Comparison of ENCODE assay signal across 7 cellular contexts in genomic region chr19:40797166-40797962, GRCh38. TPM values are rescaled to one million over a fixed set of nuclear protein-coding genes. Genes with fewer than 3 reads are reported as not detected.
DNase-seq lines count a peak whose midpoint lies in the region; ATAC-seq, FAIRE-seq and TF ChIP-seq lines count a peak whose summit lies in the region.

No MANE protein-coding gene starts in this region.

- CTCF ChIA-PET in activated CD8-positive, alpha-beta T cell treated with anti-CD3 and anti-CD28 coated beads, Interleukin-2, amount 10 ng/mL, durations not matched to agents 7 days and 5 days (lab: Charles Lee), result interaction anchor here (1.1 to 3.8 kb wide), 7 partner anchors 10 to 64 kb away, joined by 3 to 49 read pairs (median 6); partner anchors contain the start of genes ACTMAP, RAB4B and SNRPA

- H3K9ac ChIP-seq in keratinocyte (ENCODE audit: control insufficient read depth, extremely low read depth, insufficient read depth, low read length), result no peak overlapping the region

- H3K27ac ChIP-seq in keratinocyte (ENCODE audit: control insufficient read depth, insufficient read depth, low read length), result no peak overlapping the region
- no peak overlapping the region for H3K27ac ChIP-seq in SJCRH30

- peaks cover 28% of the 10 kb centered on the region for H3K36me3 Mint-ChIP-seq in activated CD8-positive, alpha-beta T cell treated with anti-CD3 and anti-CD28 coated beads, Interleukin-2, amount 10 ng/mL, durations not matched to agents 7 days and 5 days (ENCODE audit: low read depth)

- H2AFZ ChIP-seq in keratinocyte (ENCODE audit: control insufficient read depth, low read length), result no peak overlapping the region

- H3K4me3 Mint-ChIP-seq in activated CD8-positive, alpha-beta T cell treated with anti-CD3 and anti-CD28 coated beads, Interleukin-2, amount 10 ng/mL, durations not matched to agents 7 days and 5 days, result peak overlapping the region; percentile 93
- H3K4me3 Mint-ChIP-seq in stimulated activated naive CD8-positive, alpha-beta T cell treated with anti-CD3 and anti-CD28 coated beads, Interleukin-15, amount 100 ng/mL, for 72 hours, result peak overlapping the region; percentile 7 to 96

- DNase-seq in HTR-8/SVneo (ENCODE audit: insufficient read length, low spot score) (no peak), keratinocyte (ENCODE audit: low read depth, low spot score) (no peak), SJCRH30 (no peak), SK-N-DZ (ENCODE audit: low spot score) (no peak), amniotic stem cell (lab: John Stamatoyannopoulos, UW) (no peak)
- DNase-seq in activated CD8-positive, alpha-beta T cell treated with anti-CD3 and anti-CD28 coated beads, Interleukin-2, amount 10 ng/mL, durations not matched to agents 7 days and 5 days, result no peak
- no peak for DNase-seq in stimulated activated naive CD8-positive, alpha-beta T cell treated with anti-CD3 and anti-CD28 coated beads, Interleukin-15, amount 100 ng/mL, for 72 hours

- no peak overlapping the region for H3K4me2 ChIP-seq in keratinocyte (ENCODE audit: control insufficient read depth, extremely low read depth, insufficient read depth, low read depth, low read length)

- H3K27me3 Mint-ChIP-seq in activated CD8-positive, alpha-beta T cell treated with anti-CD3 and anti-CD28 coated beads, Interleukin-2, amount 10 ng/mL, durations not matched to agents 7 days and 5 days (ENCODE audit: low read depth), result no peaks in the 10 kb centered on the region
- no peaks in the 10 kb centered on the region for H3K27me3 Mint-ChIP-seq in stimulated activated naive CD8-positive, alpha-beta T cell treated with anti-CD3 and anti-CD28 coated beads, Interleukin-15, amount 100 ng/mL, for 72 hours

- POLR2A ChIA-PET in activated CD8-positive, alpha-beta T cell treated with anti-CD3 and anti-CD28 coated beads, Interleukin-2, amount 10 ng/mL, durations not matched to agents 7 days and 5 days (lab: Charles Lee), result interaction anchor here (0.6 to 3.9 kb wide), 8 partner anchors 10 to 46 kb away, joined by 3 to 38 read pairs (median 6); partner anchors contain the start of genes ACTMAP, RAB4B and SNRPA

- H3K4me1 ChIP-seq in keratinocyte (ENCODE audit: control insufficient read depth, extremely low read depth, insufficient read depth, low read length) (peaks cover 27% of the 10 kb centered on the region), SJCRH30 (no peaks in the 10 kb centered on the region)

- no peak for ATAC-seq in activated CD8-positive, alpha-beta T cell treated with anti-CD3 and anti-CD28 coated beads, Interleukin-2, amount 10 ng/mL, durations not matched to agents 7 days and 5 days
- no peak for ATAC-seq in stimulated activated naive CD8-positive, alpha-beta T cell treated with anti-CD3 and anti-CD28 coated beads, Interleukin-15, amount 100 ng/mL, for 72 hours

- H3K27ac Mint-ChIP-seq in activated CD8-positive, alpha-beta T cell treated with anti-CD3 and anti-CD28 coated beads, Interleukin-2, amount 10 ng/mL, durations not matched to agents 7 days and 5 days, result peak overlapping the region; percentile 96
- peak overlapping the region; percentile 70 to 96 for H3K27ac Mint-ChIP-seq in stimulated activated naive CD8-positive, alpha-beta T cell treated with anti-CD3 and anti-CD28 coated beads, Interleukin-15, amount 100 ng/mL, for 72 hours

- peaks cover 6% of the 10 kb centered on the region for H4K20me1 ChIP-seq in keratinocyte (ENCODE audit: control insufficient read depth, extremely low read depth, insufficient read depth, low read length)

- FAIRE-seq in HTR-8/SVneo (lab: Jason Lieb, UNC), result peak; percentile 26
- peak; percentile 23 for FAIRE-seq in keratinocyte (lab: Jason Lieb, UNC)

- H3K9me1 ChIP-seq in keratinocyte (ENCODE audit: control insufficient read depth, extremely low read depth, insufficient read depth, low read length), result peaks cover 6% of the 10 kb centered on the region

- H3K4me1 Mint-ChIP-seq in activated CD8-positive, alpha-beta T cell treated with anti-CD3 and anti-CD28 coated beads, Interleukin-2, amount 10 ng/mL, durations not matched to agents 7 days and 5 days (ENCODE audit: low read depth), result peaks cover 46% of the 10 kb centered on the region
- peaks cover 65% of the 10 kb centered on the region for H3K4me1 Mint-ChIP-seq in stimulated activated naive CD8-positive, alpha-beta T cell treated with anti-CD3 and anti-CD28 coated beads, Interleukin-15, amount 100 ng/mL, for 72 hours

- dilution Hi-C loops in keratinocyte (cut with MboI; ENCODE audit: extremely low pct_ligation_motif_present, low sequenced_read_pairs), result no loop called here

- no peak for TF ChIP-seq CTCF in keratinocyte (optimal IDR thresholded peaks at IDR 0.05 in 1 of 3, IDR thresholded peaks at IDR 0.05 in 1 of 3, conservative IDR thresholded peaks at IDR 0.05 in 1 of 3; ENCODE audit: extremely low read depth in 1 of 3, insufficient read depth in 2 of 3, low read length in 3 of 3)

- H3K27me3 ChIP-seq in keratinocyte (ENCODE audit: control insufficient read depth, extremely low read depth, insufficient read depth, low read length) (no peaks in the 10 kb centered on the region), SJCRH30 (no peaks in the 10 kb centered on the region)

- H3K4me3 ChIP-seq in keratinocyte (ENCODE audit: control insufficient read depth in 2 of 3, extremely low read depth in 1 of 3, insufficient read depth in 2 of 3, low read depth in 1 of 3, low read length in 3 of 3) (no peak overlapping the region), SJCRH30 (no peak overlapping the region)

- H3K9me3 ChIP-seq in keratinocyte (ENCODE audit: control insufficient read depth, low read depth, low read length) (no peaks in the 10 kb centered on the region), SJCRH30 (replicated peaks) (no peaks in the 10 kb centered on the region)

- H3K9me3 Mint-ChIP-seq in activated CD8-positive, alpha-beta T cell treated with anti-CD3 and anti-CD28 coated beads, Interleukin-2, amount 10 ng/mL, durations not matched to agents 7 days and 5 days (ENCODE audit: insufficient read depth), result no peaks in the 10 kb centered on the region
- no peaks in the 10 kb centered on the region for H3K9me3 Mint-ChIP-seq in stimulated activated naive CD8-positive, alpha-beta T cell treated with anti-CD3 and anti-CD28 coated beads, Interleukin-15, amount 100 ng/mL, for 72 hours

- H3K79me2 ChIP-seq in keratinocyte (ENCODE audit: control insufficient read depth, insufficient read depth, low read length), result peaks cover 29% of the 10 kb centered on the region

- peaks cover 14 to 22% of the 10 kb centered on the region in 2 experiments for H3K36me3 ChIP-seq in keratinocyte (ENCODE audit: control insufficient read depth in 2 of 2, extremely low read depth in 1 of 2, insufficient read depth in 2 of 2, low read length in 2 of 2)
- H3K36me3 ChIP-seq in SJCRH30, result peaks cover 12% of the 10 kb centered on the region

RNA-seq across cellular contexts. Expression of gene EGLN2, which starts 1.6 kb away (rescaled TPM):
- total RNA-seq in activated CD8-positive, alpha-beta T cell treated with anti-CD3 and anti-CD28 coated beads, Interleukin-2, amount 10 ng/mL, durations not matched to agents 7 days and 5 days, result 100 to 1,000 TPM; 121 to 126 TPM
- 31.6 to 57.0 TPM (median 41.0 TPM) in 3 replicates for polyA plus RNA-seq in keratinocyte
- 7.2 TPM for polyA plus RNA-seq in keratinocyte (2011; ENCODE audit: low read depth)
- 27.7 and 50.2 TPM in 2 replicates for polyA plus RNA-seq in keratinocyte (2011; cell fraction: cytosol; rRNA removed)
- 39.8 and 58.0 TPM in 2 replicates for polyA plus RNA-seq in keratinocyte (2011; cell fraction: nucleus; rRNA removed)
- polyA plus RNA-seq in keratinocyte (2012; ENCODE audit: low replicate concordance), result 27.9 and 71.5 TPM in 2 replicates
- 40.5 to 110 TPM (median 61.5 TPM) in 3 replicates for polyA minus RNA-seq in keratinocyte
- polyA minus RNA-seq in keratinocyte (2011; cell fraction: cytosol; rRNA and poly(A)+ RNA removed), result 56.8 TPM
- polyA minus RNA-seq in keratinocyte (2011; cell fraction: nucleus; rRNA and poly(A)+ RNA removed), result 23.4 and 25.2 TPM in 2 replicates
- total RNA-seq in SJCRH30 (2014; rRNA removed; shearing (Covaris generic)), result 55.7 and 56.2 TPM in 2 replicates
- polyA plus RNA-seq in SK-N-DZ (2014; cell fraction: cytosol; rRNA removed), result 60.7 and 81.0 TPM in 2 replicates
- polyA plus RNA-seq in SK-N-DZ (2014; cell fraction: nucleus; rRNA removed), result 85.8 and 106 TPM in 2 replicates

RNA-seq across cellular contexts. Expression of gene RAB4B, which starts 19.3 kb away (rescaled TPM):
- total RNA-seq in activated CD8-positive, alpha-beta T cell treated with anti-CD3 and anti-CD28 coated beads, Interleukin-2, amount 10 ng/mL, durations not matched to agents 7 days and 5 days, result 10 to 100 TPM; 50.2 to 53.1 TPM
- polyA plus RNA-seq in keratinocyte, result 13.2 to 17.1 TPM (median 15.0 TPM) in 3 replicates
- polyA plus RNA-seq in keratinocyte (2011; ENCODE audit: low read depth), result 3.4 TPM
- 7.1 and 14.2 TPM in 2 replicates for polyA plus RNA-seq in keratinocyte (2011; cell fraction: cytosol; rRNA removed)
- polyA plus RNA-seq in keratinocyte (2011; cell fraction: nucleus; rRNA removed), result 21.7 and 25.9 TPM in 2 replicates
- polyA plus RNA-seq in keratinocyte (2012; ENCODE audit: low replicate concordance), result 15.7 and 20.3 TPM in 2 replicates
- polyA minus RNA-seq in keratinocyte, result 7.4 to 21.5 TPM (median 7.7 TPM) in 3 replicates
- polyA minus RNA-seq in keratinocyte (2011; cell fraction: cytosol; rRNA and poly(A)+ RNA removed), result 11.7 TPM
- polyA minus RNA-seq in keratinocyte (2011; cell fraction: nucleus; rRNA and poly(A)+ RNA removed), result 1.9 and 2.9 TPM in 2 replicates
- total RNA-seq in SJCRH30 (2014; rRNA removed; shearing (Covaris generic)), result 10.5 and 11.1 TPM in 2 replicates
- polyA plus RNA-seq in SK-N-DZ (2014; cell fraction: cytosol; rRNA removed), result 12.7 and 14.5 TPM in 2 replicates
- polyA plus RNA-seq in SK-N-DZ (2014; cell fraction: nucleus; rRNA removed), result 11.5 and 12.8 TPM in 2 replicates

RNA-seq across cellular contexts. Expression of gene MIA, which starts 22.0 kb away (rescaled TPM):
- total RNA-seq in activated CD8-positive, alpha-beta T cell treated with anti-CD3 and anti-CD28 coated beads, Interleukin-2, amount 10 ng/mL, durations not matched to agents 7 days and 5 days, result not detected
- polyA plus RNA-seq in keratinocyte, result 3.4 to 7.4 TPM (median 5.5 TPM) in 3 replicates
- polyA plus RNA-seq in keratinocyte (2011; ENCODE audit: low read depth), result not detected
- polyA plus RNA-seq in keratinocyte (2011; cell fraction: cytosol; rRNA removed), result 2.2 and 6.2 TPM in 2 replicates
- polyA plus RNA-seq in keratinocyte (2011; cell fraction: nucleus; rRNA removed), result 0.76 and 3.1 TPM in 2 replicates
- polyA plus RNA-seq in keratinocyte (2012; ENCODE audit: low replicate concordance), result 2.2 and 15.4 TPM in 2 replicates
- 2.4 to 8.9 TPM (median 5.7 TPM) in 3 replicates for polyA minus RNA-seq in keratinocyte
- not detected for polyA minus RNA-seq in keratinocyte (2011; cell fraction: cytosol; rRNA and poly(A)+ RNA removed)
- polyA minus RNA-seq in keratinocyte (2011; cell fraction: nucleus; rRNA and poly(A)+ RNA removed), result 3.2 TPM in 1 of 2 replicates, not detected in the other
- total RNA-seq in SJCRH30 (2014; rRNA removed; shearing (Covaris generic)), result 0.66 TPM in 1 of 2 replicates, not detected in the other
- not detected in 2 replicates for polyA plus RNA-seq in SK-N-DZ (2014; cell fraction: cytosol; rRNA removed)
- polyA plus RNA-seq in SK-N-DZ (2014; cell fraction: nucleus; rRNA removed), result 3.9 TPM in 1 of 2 replicates, not detected in the other

RNA-seq across cellular contexts. Expression of gene SNRPA, which starts 46.4 kb away (rescaled TPM):
- total RNA-seq in activated CD8-positive, alpha-beta T cell treated with anti-CD3 and anti-CD28 coated beads, Interleukin-2, amount 10 ng/mL, durations not matched to agents 7 days and 5 days, result 100 to 1,000 TPM; 175 to 183 TPM
- 54.5 to 129 TPM (median 93.4 TPM) in 3 replicates for polyA plus RNA-seq in keratinocyte
- polyA plus RNA-seq in keratinocyte (2011; ENCODE audit: low read depth), result 9.3 TPM
- polyA plus RNA-seq in keratinocyte (2011; cell fraction: cytosol; rRNA removed), result 83.2 and 87.4 TPM in 2 replicates
- polyA plus RNA-seq in keratinocyte (2011; cell fraction: nucleus; rRNA removed), result 62.4 and 70.6 TPM in 2 replicates
- 33.5 and 73.1 TPM in 2 replicates for polyA plus RNA-seq in keratinocyte (2012; ENCODE audit: low replicate concordance)
- polyA minus RNA-seq in keratinocyte, result 94.9 to 233 TPM (median 101 TPM) in 3 replicates
- polyA minus RNA-seq in keratinocyte (2011; cell fraction: cytosol; rRNA and poly(A)+ RNA removed), result 82.5 TPM
- 42.8 and 63.6 TPM in 2 replicates for polyA minus RNA-seq in keratinocyte (2011; cell fraction: nucleus; rRNA and poly(A)+ RNA removed)
- 181 and 208 TPM in 2 replicates for total RNA-seq in SJCRH30 (2014; rRNA removed; shearing (Covaris generic))
- 163 TPM in 2 replicates for polyA plus RNA-seq in SK-N-DZ (2014; cell fraction: cytosol; rRNA removed)
- polyA plus RNA-seq in SK-N-DZ (2014; cell fraction: nucleus; rRNA removed), result 165 and 289 TPM in 2 replicates

RNA-seq across cellular contexts. Expression of gene ACTMAP, which starts 47.1 kb away (rescaled TPM):
- 10 to 100 TPM; 15.2 to 17.1 TPM for total RNA-seq in activated CD8-positive, alpha-beta T cell treated with anti-CD3 and anti-CD28 coated beads, Interleukin-2, amount 10 ng/mL, durations not matched to agents 7 days and 5 days
- polyA plus RNA-seq in keratinocyte, result 1.4 to 2.8 TPM (median 1.4 TPM) in 3 replicates
- 1.4 TPM for polyA plus RNA-seq in keratinocyte (2011; ENCODE audit: low read depth)
- polyA plus RNA-seq in keratinocyte (2011; cell fraction: cytosol; rRNA removed), result 1.8 and 2.4 TPM in 2 replicates
- 5.0 and 6.9 TPM in 2 replicates for polyA plus RNA-seq in keratinocyte (2011; cell fraction: nucleus; rRNA removed)
- polyA plus RNA-seq in keratinocyte (2012; ENCODE audit: low replicate concordance), result 3.2 and 3.6 TPM in 2 replicates
- 1.1 to 8.8 TPM (median 1.8 TPM) in 3 replicates for polyA minus RNA-seq in keratinocyte
- polyA minus RNA-seq in keratinocyte (2011; cell fraction: cytosol; rRNA and poly(A)+ RNA removed), result 2.7 TPM
- polyA minus RNA-seq in keratinocyte (2011; cell fraction: nucleus; rRNA and poly(A)+ RNA removed), result 1.5 and 3.3 TPM in 2 replicates
- 5.0 and 5.4 TPM in 2 replicates for total RNA-seq in SJCRH30 (2014; rRNA removed; shearing (Covaris generic))
- polyA plus RNA-seq in SK-N-DZ (2014; cell fraction: cytosol; rRNA removed), result 1.7 and 1.8 TPM in 2 replicates
- polyA plus RNA-seq in SK-N-DZ (2014; cell fraction: nucleus; rRNA removed), result 2.6 and 9.5 TPM in 2 replicates
